Comparison of ENCODE assay signal across 1 cellular context in genomic region chr11:3816673-3817072, GRCh38.
TF ChIP-seq lines count a peak whose summit lies in the region.

No MANE protein-coding gene starts in this region.

TF ChIP-seq in HepG2, 621 proteins besides CTCF, POLR2A, EP300 and RAD21:
- TF ChIP-seq STAT5B (CRISPR knock-in tag; IDR thresholded peaks at IDR 0.05) (no peak), ZNF629 (CRISPR knock-in tag; conservative IDR thresholded peaks at IDR 0.05) (peak; percentile 88)
